Comparison of ENCODE assay signal across 1 cellular context in the genomic region with DNA sequence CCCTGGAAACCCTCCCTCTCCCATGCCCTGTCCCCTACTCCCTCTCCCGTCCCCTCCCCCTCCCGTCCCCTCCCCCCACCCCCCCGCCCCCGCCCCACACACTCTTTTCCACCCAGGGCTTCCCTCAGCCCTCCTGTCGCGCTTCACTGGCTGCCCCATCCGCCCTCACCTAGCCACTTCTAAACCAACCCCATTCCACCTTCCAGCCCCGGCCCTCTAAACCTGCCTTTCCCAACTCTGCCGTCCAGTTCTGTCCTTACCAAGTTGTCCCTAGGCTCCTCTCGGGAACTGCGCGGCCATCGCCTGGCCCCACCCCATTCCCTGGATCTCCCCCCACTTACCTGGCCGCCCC.
TF ChIP-seq lines count a peak whose summit lies in the region.

No MANE protein-coding gene starts in this region.

TF ChIP-seq in SK-N-SH treated with all-trans-retinoic acid at 6 μM for 48 hours, 23 proteins besides CTCF, POLR2A, EP300 and RAD21 (continued from another document):
- TF ChIP-seq, protein P1, sequence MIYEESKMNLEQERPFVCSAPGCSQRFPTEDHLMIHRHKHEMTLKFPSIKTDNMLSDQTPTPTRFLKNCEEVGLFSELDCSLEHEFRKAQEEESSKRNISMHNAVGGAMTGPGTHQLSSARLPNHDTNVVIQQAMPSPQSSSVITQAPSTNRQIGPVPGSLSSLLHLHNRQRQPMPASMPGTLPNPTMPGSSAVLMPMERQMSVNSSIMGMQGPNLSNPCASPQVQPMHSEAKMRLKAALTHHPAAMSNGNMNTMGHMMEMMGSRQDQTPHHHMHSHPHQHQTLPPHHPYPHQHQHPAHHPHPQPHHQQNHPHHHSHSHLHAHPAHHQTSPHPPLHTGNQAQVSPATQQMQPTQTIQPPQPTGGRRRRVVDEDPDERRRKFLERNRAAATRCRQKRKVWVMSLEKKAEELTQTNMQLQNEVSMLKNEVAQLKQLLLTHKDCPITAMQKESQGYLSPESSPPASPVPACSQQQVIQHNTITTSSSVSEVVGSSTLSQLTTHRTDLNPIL (CRISPR knock-in tag; IDR thresholded peaks at IDR 0.05; ENCODE audit: low read depth) = no peak
- no peak for TF ChIP-seq ARNTL (CRISPR knock-in tag; IDR thresholded peaks at IDR 0.05; ENCODE audit: borderline replicate concordance, low read depth)
- no peak for TF ChIP-seq ZNF8 (CRISPR knock-in tag; IDR thresholded peaks at IDR 0.05)
- TF ChIP-seq TOX (CRISPR knock-in tag; IDR thresholded peaks at IDR 0.05; ENCODE audit: borderline replicate concordance) = no peak
TF ChIP-seq in SK-N-SH treated with all-trans-retinoic acid at 6 μM for 48 hours: peak in this region for 0.
